1 cellular context compared by ENCODE assay signal in genomic region chr6:156390621-156391378, GRCh38.
TF ChIP-seq lines count a peak whose summit lies in the region.

No MANE protein-coding gene starts in this region.

TF ChIP-seq in GM23338, 12 proteins besides CTCF, POLR2A, EP300 and RAD21 (continued from another document):
- no peak; the same call in 1 of the 2 replicates for TF ChIP-seq ZNF462 (CRISPR knock-in tag; IDR thresholded peaks at IDR 0.05)
- TF ChIP-seq ZNF114 (CRISPR knock-in tag; IDR thresholded peaks at IDR 0.05): no peak
